Comparison of ENCODE assay signal across 8 cellular contexts in genomic region chr9:19174127-19174921, GRCh38. TPM values are rescaled to one million over a fixed set of nuclear protein-coding genes. Genes with fewer than 3 reads are reported as not detected.
DNase-seq lines count a peak whose midpoint lies in the region; ATAC-seq and TF ChIP-seq lines count a peak whose summit lies in the region.

No MANE protein-coding gene starts in this region.

- H2AFZ ChIP-seq in MM.1S (ENCODE audit: low read length) = no peak overlapping the region
- H2AFZ ChIP-seq in SK-N-SH (ENCODE audit: low read depth) = peak overlapping the region; percentile 82

- no peak for TF ChIP-seq EP300 in SK-N-SH (IDR thresholded peaks at IDR 0.05; ENCODE audit: borderline replicate concordance in 1 of 2, low read depth in 1 of 2, low read length in 1 of 2)

- WGBS in SK-N-SH (ENCODE audit: low lambda C conversion rate) = 6% methylated on average over 6 of the region's 6 CpGs

- H3K9me3 ChIP-seq in MM.1S (replicated peaks; ENCODE audit: insufficient read depth, low read length) = no peaks in the 10 kb centered on the region
- no peaks in the 10 kb centered on the region for H3K9me3 ChIP-seq in SK-N-SH

- H3K9ac ChIP-seq in MM.1S (ENCODE audit: low read length) (no peak overlapping the region), SK-N-SH (0 out of 2 replicates have a peak overlapping the region, but pooled peaks have one; percentile 6)

- peak; percentile 83 for TF ChIP-seq RAD21 in SK-N-SH (IDR thresholded peaks at IDR 0.05; ENCODE audit: low read length)

- H3K4me1 ChIP-seq in MM.1S (ENCODE audit: low read length) (no peaks in the 10 kb centered on the region), SK-N-SH (ENCODE audit: control insufficient read depth in 1 of 2, insufficient read depth in 2 of 2, low read depth in 1 of 2, low read length in 1 of 2) (no peaks in the 10 kb centered on the region)

- H3K27ac ChIP-seq in MM.1S (ENCODE audit: low read length) (no peak overlapping the region), SK-N-SH (ENCODE audit: low read depth in 2 of 2, low read length in 1 of 2) (no peak overlapping the region)

- peak; percentile 99 for ATAC-seq in HG02610 (IDR thresholded peaks at IDR 0.05; ENCODE audit: unreplicated experiment)

- TF ChIP-seq CTCF in GM13976 (IDR thresholded peaks at IDR 0.05; ENCODE audit: borderline replicate concordance, control extremely low read depth, extremely low read depth, insufficient read depth, missing control alignments) = peak; percentile 11
- TF ChIP-seq CTCF in MM.1S (IDR thresholded peaks at IDR 0.05; ENCODE audit: low read length) = peak; percentile 41
- TF ChIP-seq CTCF in SK-N-SH (IDR thresholded peaks at IDR 0.05) = peak; percentile 75

- H3K4me3 ChIP-seq in MM.1S (ENCODE audit: low read length) (no peak overlapping the region), SK-N-SH (ENCODE audit: low read depth in 2 of 2, low read length in 1 of 2) (0 out of 4 replicates have a peak overlapping the region, but pooled peaks of 1 of the 2 experiments have one; percentile 2)

- H3K9me2 ChIP-seq in MM.1S (replicated peaks; ENCODE audit: insufficient read depth, low read length) (no peaks in the 10 kb centered on the region), SK-N-SH (no peaks in the 10 kb centered on the region)

- peak; percentile 94 for DNase-seq in AG08395 (ENCODE audit: low spot score)
- DNase-seq in GM13976 (ENCODE audit: low spot score) = peak; percentile 77
- DNase-seq in MM.1S = peak; percentile 46
- DNase-seq in SK-N-SH = peak; percentile 71
- peak; percentile 11 to 75 for DNase-seq in T47D (ENCODE audit: low read depth in 1 of 2, low spot score in 1 of 2)
- peak; percentile 73 for DNase-seq in islet precursor cell
- peak; percentile 61 for DNase-seq in stimulated activated CD4-positive, alpha-beta T cell treated with anti-CD3 and anti-CD28 coated beads, Interleukin-1b, Interleukin-23, amount 100 ng/mL, for 48 hours

- CTCF ChIA-PET in SK-N-SH (lab: Yijun Ruan, JAX) = interaction anchor here (0.6 to 3.1 kb wide), 44 partner anchors 9 to 1363 kb away, joined by 3 to 44 read pairs (median 4); partner anchors contain the start of genes ACER2, RPS6 and RRAGA

- H3K27me3 ChIP-seq in MM.1S (replicated peaks; ENCODE audit: insufficient read depth, low read length) (no peaks in the 10 kb centered on the region), SK-N-SH (ENCODE audit: insufficient read depth) (no peaks in the 10 kb centered on the region)

- H3F3A ChIP-seq in MM.1S (ENCODE audit: insufficient read depth, low read length) (no peaks in the 10 kb centered on the region), SK-N-SH (replicated peaks; ENCODE audit: insufficient read depth) (no peaks in the 10 kb centered on the region)

- POLR2A ChIA-PET in SK-N-SH (lab: Yijun Ruan, JAX) = interaction anchor here (0.9 to 1.3 kb wide), 2 partner anchors 125 to 205 kb away, joined by 4 to 5 read pairs; partner anchors contain the start of gene RRAGA

- H3K4me2 ChIP-seq in MM.1S (ENCODE audit: low read depth, low read length) (peak overlapping the region; percentile 25; the same call in 1 of the 2 replicates), SK-N-SH (no peak overlapping the region)

- H3K79me2 ChIP-seq in MM.1S (ENCODE audit: low read length) (no peaks in the 10 kb centered on the region), SK-N-SH (ENCODE audit: insufficient read depth) (no peaks in the 10 kb centered on the region)

- H4K20me1 ChIP-seq in MM.1S (ENCODE audit: insufficient read depth, low read length) (no peaks in the 10 kb centered on the region), SK-N-SH (ENCODE audit: insufficient read depth) (no peaks in the 10 kb centered on the region)

- in situ Hi-C loops in GM13976 (cut with MboI; ENCODE audit: low sequenced_read_pairs, unreplicated experiment) = loop anchor here (10.0 to 25.0 kb wide), 2 partner anchors 120 to 912 kb away; no protein-coding TSS in a partner anchor
- in situ Hi-C loops in T47D (cut with HindIII; ENCODE audit: low pct_unique_long_range_greater_than_20kb, low sequenced_read_pairs) = no loop called here

- H3K36me3 ChIP-seq in MM.1S (replicated peaks; ENCODE audit: insufficient read depth, low read length) (no peaks in the 10 kb centered on the region), SK-N-SH (replicated peaks in 1 of 2; ENCODE audit: control insufficient read depth in 1 of 2, insufficient read depth in 2 of 2, low read length in 1 of 2) (no peaks in the 10 kb centered on the region)

TF ChIP-seq in SK-N-SH, 30 proteins besides CTCF, POLR2A, EP300 and RAD21:
- TF ChIP-seq SMC3 (IDR thresholded peaks at IDR 0.05; ENCODE audit: low read depth, low read length) = peak; percentile 56
- TF ChIP-seq PBX3 (IDR thresholded peaks at IDR 0.05) = no peak
TF ChIP-seq in SK-N-SH: peak in this region for 1.

RNA-seq across cellular contexts. Expression of gene PLIN2, which starts 47.0 kb away (rescaled TPM):
- polyA plus RNA-seq in SK-N-SH (2012; rRNA removed) = 63.4 and 73.8 TPM in 2 replicates
- polyA plus RNA-seq in SK-N-SH (2012; cell fraction: cytosol; rRNA removed) = 61.6 and 71.9 TPM in 2 replicates
- polyA plus RNA-seq in SK-N-SH (2012; cell fraction: nucleus; rRNA removed) = 43.0 and 48.4 TPM in 2 replicates

RNA-seq across cellular contexts. Expression of gene DENND4C, which starts 56.2 kb away (rescaled TPM):
- 7.5 and 11.2 TPM in 2 replicates for polyA plus RNA-seq in SK-N-SH (2012; rRNA removed)
- 10.1 and 10.9 TPM in 2 replicates for polyA plus RNA-seq in SK-N-SH (2012; cell fraction: cytosol; rRNA removed)
- 8.0 and 17.5 TPM in 2 replicates for polyA plus RNA-seq in SK-N-SH (2012; cell fraction: nucleus; rRNA removed)

Comparison
In these comparisons a context has a peak if more than half of its experiments do, and no peak if none do; other contexts are left out.
1. DNase-seq: peak in every context shown above with its lines; median percentile 94 in AG08395; 77 in GM13976; 73 in islet precursor cell; 71 in SK-N-SH; 61 in stimulated activated CD4-positive, alpha-beta T cell treated with anti-CD3 and anti-CD28 coated beads, Interleukin-1b, Interleukin-23, amount 100 ng/mL, for 48 hours; 46 in MM.1S; 43 in T47D.
2. CTCF ChIP-seq: peak in every context shown above with its lines; median percentile 75 in SK-N-SH; 41 in MM.1S; 11 in GM13976.